In the genomic region with DNA sequence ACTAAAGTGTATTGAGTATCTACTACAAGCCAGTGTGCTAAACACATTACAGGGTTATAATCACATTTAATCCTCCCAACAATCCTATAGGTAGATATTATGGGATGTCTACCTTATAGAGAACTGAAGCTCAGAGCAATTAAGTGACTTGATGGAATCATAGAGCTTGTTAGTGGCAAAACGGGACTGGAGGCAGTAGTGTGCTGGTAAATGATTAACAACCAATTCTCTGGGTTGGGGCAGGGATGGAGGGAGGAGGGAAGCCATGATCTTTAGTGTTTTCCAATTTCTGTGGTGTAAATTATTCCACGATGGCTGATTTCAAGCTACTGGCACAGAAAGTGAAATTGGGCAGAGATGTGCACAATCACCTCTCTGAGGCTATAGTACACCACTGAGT, we compare ENCODE assay signal across 1 cellular context.
TF ChIP-seq lines count a peak whose summit lies in the region.

No MANE protein-coding gene starts in this region.

TF ChIP-seq in HepG2, 621 proteins besides CTCF, POLR2A, EP300 and RAD21:
- TF ChIP-seq TGIF2 (CRISPR knock-in tag; IDR thresholded peaks at IDR 0.05) (no peak), HNF1A (IDR thresholded peaks at IDR 0.05; ENCODE audit: low read depth) (peak; percentile 72), HNF1A (CRISPR knock-in tag; IDR thresholded peaks at IDR 0.05; ENCODE audit: borderline replicate concordance) (no peak; the same call in 1 of the 2 replicates)
